In the genomic region with DNA sequence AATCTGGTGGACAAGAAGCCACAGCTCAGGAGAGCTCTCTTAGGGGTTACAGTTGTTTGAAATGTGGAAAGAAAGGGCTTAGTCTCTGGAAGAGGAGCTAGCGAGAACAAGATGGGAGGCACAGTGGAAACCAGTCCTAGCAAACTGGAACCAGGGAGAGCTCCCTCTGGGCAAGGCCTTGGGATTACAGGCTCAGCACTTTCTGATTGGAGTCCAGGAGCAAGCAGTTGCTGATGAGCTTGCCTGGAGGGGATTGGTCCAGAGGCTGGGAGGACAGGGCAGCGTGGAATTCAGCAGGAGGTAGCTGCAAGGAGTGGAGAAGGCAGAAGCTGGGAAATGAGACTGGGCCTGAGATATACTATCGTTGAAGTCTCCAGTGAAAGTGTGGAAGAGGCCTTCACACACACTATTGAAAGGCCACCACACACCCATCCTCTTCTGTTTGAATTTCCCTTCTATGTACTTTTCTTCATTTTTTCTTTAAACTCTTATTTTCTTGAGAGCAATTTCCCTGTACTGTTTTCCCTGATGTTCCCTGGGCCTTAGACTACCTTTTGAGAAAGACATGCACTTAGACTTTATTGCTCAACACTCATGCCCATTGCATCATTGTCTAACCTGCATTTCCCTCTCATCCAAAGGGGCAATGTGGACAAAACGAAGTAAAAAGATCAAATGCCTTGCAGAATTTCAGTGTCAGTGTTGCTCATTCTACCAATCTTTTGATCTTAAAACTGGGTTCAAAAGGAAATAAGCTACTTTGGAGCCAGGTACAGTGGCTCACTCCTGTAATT, we compare ENCODE assay signal across 1 cellular context.
TF ChIP-seq lines count a peak whose summit lies in the region.

No MANE protein-coding gene starts in this region.

TF ChIP-seq in SK-N-SH treated with all-trans-retinoic acid at 6 μM for 48 hours, 23 proteins besides CTCF, POLR2A, EP300 and RAD21 (continued from another document):
- TF ChIP-seq, protein P1, sequence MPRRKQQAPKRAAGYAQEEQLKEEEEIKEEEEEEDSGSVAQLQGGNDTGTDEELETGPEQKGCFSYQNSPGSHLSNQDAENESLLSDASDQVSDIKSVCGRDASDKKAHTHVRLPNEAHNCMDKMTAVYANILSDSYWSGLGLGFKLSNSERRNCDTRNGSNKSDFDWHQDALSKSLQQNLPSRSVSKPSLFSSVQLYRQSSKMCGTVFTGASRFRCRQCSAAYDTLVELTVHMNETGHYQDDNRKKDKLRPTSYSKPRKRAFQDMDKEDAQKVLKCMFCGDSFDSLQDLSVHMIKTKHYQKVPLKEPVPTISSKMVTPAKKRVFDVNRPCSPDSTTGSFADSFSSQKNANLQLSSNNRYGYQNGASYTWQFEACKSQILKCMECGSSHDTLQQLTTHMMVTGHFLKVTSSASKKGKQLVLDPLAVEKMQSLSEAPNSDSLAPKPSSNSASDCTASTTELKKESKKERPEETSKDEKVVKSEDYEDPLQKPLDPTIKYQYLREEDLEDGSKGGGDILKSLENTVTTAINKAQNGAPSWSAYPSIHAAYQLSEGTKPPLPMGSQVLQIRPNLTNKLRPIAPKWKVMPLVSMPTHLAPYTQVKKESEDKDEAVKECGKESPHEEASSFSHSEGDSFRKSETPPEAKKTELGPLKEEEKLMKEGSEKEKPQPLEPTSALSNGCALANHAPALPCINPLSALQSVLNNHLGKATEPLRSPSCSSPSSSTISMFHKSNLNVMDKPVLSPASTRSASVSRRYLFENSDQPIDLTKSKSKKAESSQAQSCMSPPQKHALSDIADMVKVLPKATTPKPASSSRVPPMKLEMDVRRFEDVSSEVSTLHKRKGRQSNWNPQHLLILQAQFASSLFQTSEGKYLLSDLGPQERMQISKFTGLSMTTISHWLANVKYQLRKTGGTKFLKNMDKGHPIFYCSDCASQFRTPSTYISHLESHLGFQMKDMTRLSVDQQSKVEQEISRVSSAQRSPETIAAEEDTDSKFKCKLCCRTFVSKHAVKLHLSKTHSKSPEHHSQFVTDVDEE (CRISPR knock-in tag; IDR thresholded peaks at IDR 0.05): no peak
- no peak for TF ChIP-seq ZNF565 (CRISPR knock-in tag; conservative IDR thresholded peaks at IDR 0.05; ENCODE audit: low read depth)
- no peak for TF ChIP-seq SNAI2 (CRISPR knock-in tag; IDR thresholded peaks at IDR 0.05)
- no peak for TF ChIP-seq CSDC2 (CRISPR knock-in tag; IDR thresholded peaks at IDR 0.05)
- TF ChIP-seq, protein P2, sequence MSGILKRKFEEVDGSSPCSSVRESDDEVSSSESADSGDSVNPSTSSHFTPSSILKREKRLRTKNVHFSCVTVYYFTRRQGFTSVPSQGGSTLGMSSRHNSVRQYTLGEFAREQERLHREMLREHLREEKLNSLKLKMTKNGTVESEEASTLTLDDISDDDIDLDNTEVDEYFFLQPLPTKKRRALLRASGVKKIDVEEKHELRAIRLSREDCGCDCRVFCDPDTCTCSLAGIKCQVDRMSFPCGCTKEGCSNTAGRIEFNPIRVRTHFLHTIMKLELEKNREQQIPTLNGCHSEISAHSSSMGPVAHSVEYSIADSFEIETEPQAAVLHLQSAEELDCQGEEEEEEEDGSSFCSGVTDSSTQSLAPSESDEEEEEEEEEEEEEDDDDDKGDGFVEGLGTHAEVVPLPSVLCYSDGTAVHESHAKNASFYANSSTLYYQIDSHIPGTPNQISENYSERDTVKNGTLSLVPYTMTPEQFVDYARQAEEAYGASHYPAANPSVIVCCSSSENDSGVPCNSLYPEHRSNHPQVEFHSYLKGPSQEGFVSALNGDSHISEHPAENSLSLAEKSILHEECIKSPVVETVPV (CRISPR knock-in tag; IDR thresholded peaks at IDR 0.05): no peak
- no peak for TF ChIP-seq TCF4 (CRISPR knock-in tag; IDR thresholded peaks at IDR 0.05; ENCODE audit: borderline replicate concordance)
- no peak for TF ChIP-seq ARNTL (CRISPR knock-in tag; IDR thresholded peaks at IDR 0.05; ENCODE audit: borderline replicate concordance, low read depth)
- no peak for TF ChIP-seq ZFP30 (CRISPR knock-in tag; IDR thresholded peaks at IDR 0.05)
TF ChIP-seq in SK-N-SH treated with all-trans-retinoic acid at 6 μM for 48 hours: peak in this region for 0.
